In the genomic region with DNA sequence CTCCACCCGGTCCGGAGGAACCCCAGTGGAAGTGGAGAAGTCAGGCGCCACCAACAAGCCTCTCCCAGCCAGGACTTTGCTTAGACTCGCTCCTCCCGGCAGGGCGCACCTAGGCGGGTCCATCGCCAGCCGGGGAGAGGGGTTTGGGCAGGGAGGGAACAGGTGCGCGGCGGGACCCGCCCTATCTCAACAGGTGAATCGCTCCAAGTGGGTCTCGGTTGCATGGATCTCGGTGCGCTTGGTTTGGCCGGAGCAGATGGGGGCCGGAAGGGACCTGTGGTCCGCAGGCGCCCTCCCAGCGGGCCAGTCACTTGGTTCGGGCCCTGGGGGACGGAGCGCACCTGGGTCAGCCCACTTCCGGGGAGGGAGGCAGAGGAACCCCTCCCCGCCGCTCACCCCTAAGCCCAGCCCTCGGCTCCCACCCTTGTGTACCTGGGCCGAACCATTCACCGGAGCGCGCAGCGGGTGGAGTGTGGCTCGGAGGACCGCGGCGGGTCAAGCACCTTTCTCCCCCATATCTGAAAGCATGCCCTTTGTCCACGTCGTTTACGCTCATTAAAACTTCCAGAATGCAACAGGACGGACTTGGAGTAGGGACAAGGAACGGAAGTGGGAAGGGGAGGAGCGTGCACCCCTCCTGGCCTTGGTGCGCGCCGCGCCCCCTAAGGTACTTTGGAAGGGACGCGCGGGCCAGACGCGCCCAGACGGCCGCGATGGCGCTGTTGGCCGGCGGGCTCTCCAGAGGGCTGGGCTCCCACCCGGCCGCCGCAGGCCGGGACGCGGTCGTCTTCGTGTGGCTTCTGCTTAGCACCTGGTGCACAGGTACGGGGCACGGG, we compare ENCODE assay signal across 8 cellular contexts. TPM values are rescaled to one million over a fixed set of nuclear protein-coding genes. Genes with fewer than 3 reads are reported as not detected.
DNase-seq lines count a peak whose midpoint lies in the region; ATAC-seq lines count a peak whose summit lies in the region.

A gene with protein sequence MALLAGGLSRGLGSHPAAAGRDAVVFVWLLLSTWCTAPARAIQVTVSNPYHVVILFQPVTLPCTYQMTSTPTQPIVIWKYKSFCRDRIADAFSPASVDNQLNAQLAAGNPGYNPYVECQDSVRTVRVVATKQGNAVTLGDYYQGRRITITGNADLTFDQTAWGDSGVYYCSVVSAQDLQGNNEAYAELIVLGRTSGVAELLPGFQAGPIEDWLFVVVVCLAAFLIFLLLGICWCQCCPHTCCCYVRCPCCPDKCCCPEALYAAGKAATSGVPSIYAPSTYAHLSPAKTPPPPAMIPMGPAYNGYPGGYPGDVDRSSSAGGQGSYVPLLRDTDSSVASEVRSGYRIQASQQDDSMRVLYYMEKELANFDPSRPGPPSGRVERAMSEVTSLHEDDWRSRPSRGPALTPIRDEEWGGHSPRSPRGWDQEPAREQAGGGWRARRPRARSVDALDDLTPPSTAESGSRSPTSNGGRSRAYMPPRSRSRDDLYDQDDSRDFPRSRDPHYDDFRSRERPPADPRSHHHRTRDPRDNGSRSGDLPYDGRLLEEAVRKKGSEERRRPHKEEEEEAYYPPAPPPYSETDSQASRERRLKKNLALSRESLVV (plus strand): TSS at position 693 of the 836 bp plus-strand sequence. CDS start 21 bp downstream, at position 714.

- H3K36me3 Mint-ChIP-seq in stimulated activated memory B cell treated with anti-CD40 and anti-IgM and Interleukin-4, amounts not matched to agents 10 μg/mL and 1 μg/mL and 100 μg/mL, for 72 hours, result peaks cover 22% of the 10 kb centered on the region

- H3K4me1 ChIP-seq in mesodermal cell (ENCODE audit: control insufficient read depth, insufficient read depth, low read length, poor library complexity, severe bottlenecking), result peaks cover 7% of the 10 kb centered on the region

- peak; percentile 59 for ATAC-seq in GM21576 (IDR thresholded peaks at IDR 0.05; ENCODE audit: unreplicated experiment)
- peak; percentile 96 for ATAC-seq in stimulated activated memory B cell treated with anti-CD40 and anti-IgM and Interleukin-4, amounts not matched to agents 10 μg/mL and 1 μg/mL and 100 μg/mL, for 72 hours

- no peaks in the 10 kb centered on the region for H3K9me3 ChIP-seq in mesodermal cell (ENCODE audit: control insufficient read depth, low read length)

- peaks cover 7% of the 10 kb centered on the region for H3K36me3 ChIP-seq in mesodermal cell (ENCODE audit: control insufficient read depth, insufficient read depth, low read length)

- H3K9me3 Mint-ChIP-seq in stimulated activated memory B cell treated with anti-CD40 and anti-IgM and Interleukin-4, amounts not matched to agents 10 μg/mL and 1 μg/mL and 100 μg/mL, for 72 hours, result peaks cover 4% of the 10 kb centered on the region

- peak within 1 kb of the TSS; percentile 91 for H3K27ac Mint-ChIP-seq in stimulated activated memory B cell treated with anti-CD40 and anti-IgM and Interleukin-4, amounts not matched to agents 10 μg/mL and 1 μg/mL and 100 μg/mL, for 72 hours

- WGBS in mesodermal cell (ENCODE audit: insufficient coverage in 2 of 2), 2 experiments, result 0 to 1% methylated on average over 46 to 50 of the region's 69 CpGs

- H3K27ac ChIP-seq in cingulate gyrus (ENCODE audit: low read depth, low read length) (peak within 1 kb of the TSS; percentile 19), mesodermal cell (ENCODE audit: low read depth, low read length, severe bottlenecking) (peak within 1 kb of the TSS; percentile 69)

- DNase-seq in DMS153 treated with DMSO at 0.1 percent for 48 hours (lab: John Stamatoyannopoulos, UW; ENCODE audit: unreplicated experiment), result peak; percentile 87
- DNase-seq in LoVo (ENCODE audit: low spot score), result peak; percentile 94
- DNase-seq in activated CD4-positive, CD25-positive, alpha-beta regulatory T cell (lab: John Stamatoyannopoulos, UW), result peak; percentile 39 to 72 (median 63)
- no peak for DNase-seq in NCI-H446 treated with DMSO at 0.1 percent for 48 hours (lab: John Stamatoyannopoulos, UW)

- peaks cover 39% of the 10 kb centered on the region for H3K4me1 Mint-ChIP-seq in stimulated activated memory B cell treated with anti-CD40 and anti-IgM and Interleukin-4, amounts not matched to agents 10 μg/mL and 1 μg/mL and 100 μg/mL, for 72 hours

- peak within 1 kb of the TSS; percentile 75 for H3K4me3 Mint-ChIP-seq in stimulated activated memory B cell treated with anti-CD40 and anti-IgM and Interleukin-4, amounts not matched to agents 10 μg/mL and 1 μg/mL and 100 μg/mL, for 72 hours

- no peaks in the 10 kb centered on the region for H3K27me3 Mint-ChIP-seq in stimulated activated memory B cell treated with anti-CD40 and anti-IgM and Interleukin-4, amounts not matched to agents 10 μg/mL and 1 μg/mL and 100 μg/mL, for 72 hours

- peak within 1 kb of the TSS; percentile 48 for H3K4me3 ChIP-seq in mesodermal cell (ENCODE audit: extremely low read depth, insufficient read depth, low read length, poor library complexity, severe bottlenecking)

RNA-seq across cellular contexts. Expression of the gene that starts here (rescaled TPM):
- 13.5 TPM for polyA plus RNA-seq in mesodermal cell (2013, experiment 1 of 2)
- polyA plus RNA-seq in mesodermal cell (2013, experiment 2 of 2), result 10.9 TPM
